1 cellular context compared by ENCODE assay signal in the genomic region with DNA sequence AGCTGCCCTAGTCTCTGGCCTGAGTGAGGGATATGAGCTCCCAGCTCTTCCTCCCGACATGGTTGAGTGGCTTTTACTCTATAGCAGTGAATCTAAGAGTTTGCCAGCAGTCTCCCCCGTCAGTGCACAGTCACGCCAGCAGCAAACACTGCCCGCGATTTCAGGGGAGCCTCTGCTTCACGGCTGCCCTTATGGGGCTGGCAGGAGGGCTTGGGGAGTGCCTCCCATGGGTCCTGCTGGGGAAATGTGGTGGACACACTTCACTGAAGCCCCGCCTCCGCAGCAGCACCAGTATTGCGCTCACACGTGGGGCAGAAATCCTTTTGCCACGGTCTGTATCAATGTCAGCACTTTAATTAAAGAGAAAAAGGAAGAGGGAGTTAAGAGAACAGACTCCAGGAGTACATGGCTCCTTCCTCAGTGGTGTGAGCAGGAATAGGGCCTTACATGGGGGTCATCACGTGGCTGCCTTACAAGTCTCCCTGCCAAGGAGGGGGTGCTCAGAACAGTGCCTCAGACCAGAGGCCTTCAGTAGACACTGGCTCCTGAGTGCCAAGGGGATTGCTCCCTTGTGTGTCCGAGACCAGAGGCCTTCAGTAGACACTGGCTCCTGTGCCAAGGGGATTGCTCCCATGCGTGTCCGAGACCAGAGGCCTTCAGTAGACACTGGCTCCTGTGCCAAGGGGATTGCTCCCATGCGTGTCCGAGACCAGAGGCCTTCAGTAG.
TF ChIP-seq lines count a peak whose summit lies in the region.

No MANE protein-coding gene starts in this region.

TF ChIP-seq in HepG2, 621 proteins besides CTCF, POLR2A, EP300 and RAD21 (continued from another document):
- TF ChIP-seq ZNF782 (CRISPR knock-in tag; IDR thresholded peaks at IDR 0.05; ENCODE audit: borderline replicate concordance) = no peak
